Comparison of ENCODE assay signal across 8 cellular contexts in the genomic region with DNA sequence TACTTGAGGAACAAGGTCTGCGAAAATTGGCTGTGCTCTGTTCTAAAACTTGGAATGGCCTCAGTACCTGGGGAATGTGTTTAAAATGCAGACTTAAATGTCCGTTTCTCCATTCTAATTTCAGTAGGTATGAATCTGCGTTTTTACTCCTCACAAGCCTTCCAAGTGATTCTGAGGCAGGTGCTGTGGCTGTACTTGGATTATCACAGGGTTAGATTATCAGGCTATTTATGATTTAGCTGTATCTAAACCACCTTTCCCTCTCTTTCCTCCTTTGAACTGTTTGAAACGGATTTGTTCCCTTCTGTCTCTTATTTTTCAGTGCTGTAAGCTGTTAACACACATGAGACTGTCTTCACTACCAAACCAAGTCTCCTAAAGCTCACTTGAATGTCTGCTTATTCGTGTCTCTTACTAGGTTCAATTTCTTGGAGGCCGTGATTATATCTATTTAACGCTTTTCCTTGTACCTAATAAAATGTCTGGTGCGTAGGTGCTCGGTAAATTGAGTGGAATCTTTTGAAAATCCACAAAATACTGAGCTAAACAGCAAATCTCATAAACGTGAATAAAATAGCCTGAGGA. TPM values are rescaled to one million over a fixed set of nuclear protein-coding genes. Genes with fewer than 3 reads are reported as not detected.
A peak's percentile ranks its signal among the peaks of the same experiment; 100 is the strongest.
DNase-seq lines count a peak whose midpoint lies in the region; ATAC-seq and TF ChIP-seq lines count a peak whose summit lies in the region.

No MANE protein-coding gene starts in this region.

- no peak for TF ChIP-seq EP300 in transverse colon (IDR thresholded peaks at IDR 0.05; ENCODE audit: low read depth)

- TF ChIP-seq CTCF in WTC11 (IDR thresholded peaks at IDR 0.05) (no peak), transverse colon (IDR thresholded peaks at IDR 0.05) (peak in 1 of 5 experiments; percentile 6), natural killer cell (IDR thresholded peaks at IDR 0.05) (no peak)

- no peaks in the 10 kb centered on the region for H3K9me3 ChIP-seq in transverse colon

- POLR2A ChIA-PET in WTC11 (lab: Charles Lee) = interaction anchor here (0.6 to 1.5 kb wide), 13 partner anchors 9 to 1527 kb away, joined by 3 to 10 read pairs (median 3); partner anchors contain the start of genes ARRDC3, MBLAC2, MEF2C and POLR3G

- DNase-seq in NCI-H526 (lab: John Stamatoyannopoulos, UW) = peak; percentile 11 to 38
- no peak for DNase-seq in NCI-H526 treated with DMSO at 0.1 percent for 48 hours (lab: John Stamatoyannopoulos, UW)
- DNase-seq in WTC11 (ENCODE audit: low spot score) = no peak
- DNase-seq in left colon = no peak
- DNase-seq in transverse colon = no peak
- DNase-seq in activated naive CD4-positive, alpha-beta T cell treated with anti-CD3 and anti-CD28 coated beads, Interleukin-2, amount 50 U/mL, for 16 hours = no peak
- DNase-seq in activated effector memory CD4-positive, alpha-beta T cell treated with anti-CD3 and anti-CD28 coated beads, Interleukin-2, amount 50 U/mL, for 16 hours = no peak
- DNase-seq in natural killer cell = no peak

- CTCF ChIA-PET in WTC11 (lab: Charles Lee) = interaction anchor here (0.7 to 1.9 kb wide), 5 partner anchors 11 to 373 kb away, joined by 3 to 10 read pairs (median 3); partner anchors contain the start of genes MBLAC2 and POLR3G

- H3K4me3 Mint-ChIP-seq in WTC11 (no peak overlapping the region), natural killer cell (no peak overlapping the region)

- H3K4me1 ChIP-seq in transverse colon = peaks cover 0 to 42% (median 8%) of the 10 kb centered on the region in 4 donors

- no peak overlapping the region for H3K27ac Mint-ChIP-seq in WTC11
- no peak overlapping the region for H3K27ac Mint-ChIP-seq in natural killer cell

- intact Hi-C loops in left colon (cut with DNase I, micrococcal nuclease) = loop anchor here in 1 of 2 donors (10.0 kb wide), 1 partner anchor 125 kb away; no protein-coding TSS in a partner anchor
- intact Hi-C loops in transverse colon (cut with DNase I; ENCODE audit: low total_unique reads) = no loop called here
- intact Hi-C loops in natural killer cell (cut with micrococcal nuclease) = no loop called here

- ATAC-seq in WTC11 (no peak), left colon (peak; percentile 0), natural killer cell (no peak)

- WGBS in transverse colon (ENCODE audit: low coverage in 1 of 2), 2 donors = 0 to 1% methylated on average over 8 to 10 of the region's 10 CpGs

- H3K36me3 ChIP-seq in transverse colon = peaks cover 0 to 6% (median 0%) of the 10 kb centered on the region in 4 donors

- H3K27me3 Mint-ChIP-seq in WTC11 (ENCODE audit: low read depth) (no peaks in the 10 kb centered on the region; the same call in 1 of the 2 replicates), natural killer cell (ENCODE audit: low read depth in 2 of 2) (peaks cover 0 to 6% of the 10 kb centered on the region in 2 donors)

- peak overlapping the region; percentile 96 to 99 (median 98) for H3K27ac ChIP-seq in transverse colon

- no peaks in the 10 kb centered on the region for H3K27me3 ChIP-seq in transverse colon

- H3K4me1 Mint-ChIP-seq in WTC11 (peaks cover 15% of the 10 kb centered on the region), natural killer cell (no peaks in the 10 kb centered on the region)

- H3K9me3 Mint-ChIP-seq in WTC11 = no peaks in the 10 kb centered on the region; the same call in 1 of the 2 replicates
- H3K9me3 Mint-ChIP-seq in natural killer cell = no peaks in the 10 kb centered on the region

- peak overlapping the region; percentile 23 to 93 (median 68) for H3K4me3 ChIP-seq in transverse colon

- H3K36me3 Mint-ChIP-seq in WTC11 (peaks cover 1% of the 10 kb centered on the region), natural killer cell (no peaks in the 10 kb centered on the region)

- in situ Hi-C loops in transverse colon (cut with MboI; ENCODE audit: low pct_ligation_motif_present in 1 of 4, low pct_unique_long_range_greater_than_20kb in 1 of 4, low sequenced_read_pairs in 3 of 4) = no loop called here

- no peak for TF ChIP-seq POLR2A in transverse colon (IDR thresholded peaks at IDR 0.05)

TF ChIP-seq in WTC11, 78 proteins besides CTCF, POLR2A, EP300 and RAD21:
- TF ChIP-seq, protein P1, sequence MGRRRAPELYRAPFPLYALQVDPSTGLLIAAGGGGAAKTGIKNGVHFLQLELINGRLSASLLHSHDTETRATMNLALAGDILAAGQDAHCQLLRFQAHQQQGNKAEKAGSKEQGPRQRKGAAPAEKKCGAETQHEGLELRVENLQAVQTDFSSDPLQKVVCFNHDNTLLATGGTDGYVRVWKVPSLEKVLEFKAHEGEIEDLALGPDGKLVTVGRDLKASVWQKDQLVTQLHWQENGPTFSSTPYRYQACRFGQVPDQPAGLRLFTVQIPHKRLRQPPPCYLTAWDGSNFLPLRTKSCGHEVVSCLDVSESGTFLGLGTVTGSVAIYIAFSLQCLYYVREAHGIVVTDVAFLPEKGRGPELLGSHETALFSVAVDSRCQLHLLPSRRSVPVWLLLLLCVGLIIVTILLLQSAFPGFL (CRISPR knock-in tag; IDR thresholded peaks at IDR 0.05; ENCODE audit: borderline replicate concordance) = 0 out of 2 replicates have a peak, but pooled peaks have one; percentile 66
- no peak for TF ChIP-seq EMX1 (CRISPR knock-in tag; IDR thresholded peaks at IDR 0.05)

RNA-seq across cellular contexts. Expression of gene CETN3, which starts 0.7 kb away (rescaled TPM):
- total RNA-seq in WTC11 (2021) (42.2 to 49.0 TPM (median 48.5 TPM) in 3 replicates), left colon (10 to 100 TPM; 15.0 to 16.5 TPM), transverse colon (10 to 100 TPM in 1 of 4 donors, 1 to 10 TPM in 1, not detected in 2; 9.7 to 22.7 TPM), natural killer cell (1 to 10 TPM; 3.2 to 8.5 (median 4.0) TPM)

Comparison
In these comparisons a context has a peak if more than half of its experiments do, and no peak if none do; other contexts are left out.
1. DNase-seq: peak in NCI-H526 (2 of 2); none in NCI-H526 treated with DMSO at 0.1 percent for 48 hours (single experiment), WTC11 (single experiment), left colon (0 of 2), transverse colon (single experiment), activated naive CD4-positive, alpha-beta T cell treated with anti-CD3 and anti-CD28 coated beads, Interleukin-2, amount 50 U/mL, for 16 hours (single experiment), activated effector memory CD4-positive, alpha-beta T cell treated with anti-CD3 and anti-CD28 coated beads, Interleukin-2, amount 50 U/mL, for 16 hours (single experiment) and natural killer cell (single experiment).